ENCODE assay signal across 1 cellular context in genomic region chr16:17340804-17341203, GRCh38.
TF ChIP-seq lines count a peak whose summit lies in the region.

No MANE protein-coding gene starts in this region.

TF ChIP-seq in GM23338, 12 proteins besides CTCF, POLR2A, EP300 and RAD21 (continued from another document):
- no peak for TF ChIP-seq ZNF462 (CRISPR knock-in tag; IDR thresholded peaks at IDR 0.05)
- no peak for TF ChIP-seq ZNF331 (CRISPR knock-in tag; IDR thresholded peaks at IDR 0.05; ENCODE audit: low read depth)
- no peak for TF ChIP-seq CREB1 (CRISPR knock-in tag; IDR thresholded peaks at IDR 0.05; ENCODE audit: low read depth)
- no peak for TF ChIP-seq STAT1 (IDR thresholded peaks at IDR 0.05; ENCODE audit: unreplicated experiment)
- no peak for TF ChIP-seq NANOG (IDR thresholded peaks at IDR 0.05; ENCODE audit: borderline replicate concordance)
- no peak for TF ChIP-seq POLR2AphosphoS5 (IDR thresholded peaks at IDR 0.05; ENCODE audit: low read depth)
